In genomic region chr11:86138958-86139357, GRCh38 we compare ENCODE assay signal across 1 cellular context.
A peak's percentile ranks its signal among the peaks of the same experiment; 100 is the strongest.
TF ChIP-seq lines count a peak whose summit lies in the region.

No MANE protein-coding gene starts in this region.

TF ChIP-seq in liver, 16 proteins besides CTCF, POLR2A, EP300 and RAD21 (continued from another document):
- TF ChIP-seq REST (IDR thresholded peaks at IDR 0.05): peak; percentile 43
- TF ChIP-seq SP1 (IDR thresholded peaks at IDR 0.05): no peak
- TF ChIP-seq NR2F2 (IDR thresholded peaks at IDR 0.05): no peak
- peak in 1 of 2 donors; percentile 41 for TF ChIP-seq RXRA (IDR thresholded peaks at IDR 0.05)
- no peak for TF ChIP-seq FOXA1 (IDR thresholded peaks at IDR 0.05)
- TF ChIP-seq HNF4A (conservative IDR thresholded peaks at IDR 0.05): peak in 1 of 2 donors; percentile 51
- TF ChIP-seq EGR1 (IDR thresholded peaks at IDR 0.05; ENCODE audit: low read depth in 2 of 2): no peak
- no peak for TF ChIP-seq FOXA2 (IDR thresholded peaks at IDR 0.05)
- peak in 1 of 2 donors; percentile 55 for TF ChIP-seq GABPA (IDR thresholded peaks at IDR 0.05 in 1 of 2, conservative IDR thresholded peaks at IDR 0.05 in 1 of 2)
- peak; percentile 40 for TF ChIP-seq MAX (IDR thresholded peaks at IDR 0.05)
- peak; percentile 46 for TF ChIP-seq YY1 (IDR thresholded peaks at IDR 0.05)
- TF ChIP-seq ZBTB33 (IDR thresholded peaks at IDR 0.05): no peak
